Comparison of ENCODE assay signal across 23 cellular contexts in genomic region chr6:110345025-110345424, GRCh38. TPM values are rescaled to one million over a fixed set of nuclear protein-coding genes. Genes with fewer than 3 reads are reported as not detected.
"Had no signal": no experiment of that assay in that cellular context is flagged by ENCODE, and none has a peak within 500 bp of the region (broad histone marks: within the 10 kb centered on the region; RNA-seq: fewer than 3 reads in every experiment).

No MANE protein-coding gene starts in this region.

- H3K9me3 Mint-ChIP-seq: naive thymus-derived CD4-positive, alpha-beta T cell; stimulated activated effector memory CD8-positive, alpha-beta T cell treated with anti-CD3 and anti-CD28 coated beads, Interleukin-12 subunit alpha, Interleukin-12 subunit beta, amount 100 ng/mL, for 72 hours; stimulated activated naive CD8-positive, alpha-beta T cell treated with anti-CD3 and anti-CD28 coated beads, Interleukin-15, amount 100 ng/mL, for 72 hours had no signal

- DNase-seq: dorsolateral prefrontal cortex; effector CD8-positive, alpha-beta T cell; foreskin melanocyte; head of caudate nucleus; kidney; left colon; left ventricle myocardium superior; mesenchymal stem cell; naive thymus-derived CD4-positive, alpha-beta T cell; psoas muscle; retina; right lobe of liver; stimulated activated CD4-positive, alpha-beta T cell treated with anti-CD3 and anti-CD28 coated beads, Interleukin-4, amount 100 ng/mL, for 1 hour; stimulated activated CD8-positive, alpha-beta memory T cell treated with anti-CD3 and anti-CD28 coated beads, Interleukin-4, amount 100 ng/mL, for 48 hours; stimulated activated naive CD8-positive, alpha-beta T cell treated with anti-CD3 and anti-CD28 coated beads, Interleukin-15, amount 100 ng/mL, for 72 hours; testis; upper lobe of right lung had no signal

- FAIRE-seq: kidney had no signal

- H3K27me3 ChIP-seq: dorsolateral prefrontal cortex, hepatocyte, right lobe of liver, testis, tibial nerve, upper lobe of right lung, vagina had no signal

- H2AFZ ChIP-seq: hepatocyte had no signal

- H3K36me3 ChIP-seq: neutrophil, right lobe of liver, tibial nerve, upper lobe of right lung, vagina had no signal

- H3K9me3 ChIP-seq: neutrophil, psoas muscle, right lobe of liver, testis, tibial nerve, upper lobe of right lung, vagina had no signal

- H3K4me1 ChIP-seq: psoas muscle, right lobe of liver, tibial nerve, upper lobe of right lung, vagina had no signal

- H3K27ac ChIP-seq: dorsolateral prefrontal cortex, hepatocyte, neutrophil, psoas muscle, right lobe of liver, testis, tibial nerve, upper lobe of right lung, vagina had no signal

- H3K4me2 ChIP-seq: hepatocyte had no signal

- H3K4me1 Mint-ChIP-seq: naive thymus-derived CD4-positive, alpha-beta T cell; stimulated activated effector memory CD8-positive, alpha-beta T cell treated with anti-CD3 and anti-CD28 coated beads, Interleukin-12 subunit alpha, Interleukin-12 subunit beta, amount 100 ng/mL, for 72 hours; stimulated activated naive CD8-positive, alpha-beta T cell treated with anti-CD3 and anti-CD28 coated beads, Interleukin-15, amount 100 ng/mL, for 72 hours had no signal

- ATAC-seq: left colon; left ventricle myocardium superior; naive thymus-derived CD4-positive, alpha-beta T cell; psoas muscle; right lobe of liver; stimulated activated effector memory CD8-positive, alpha-beta T cell treated with anti-CD3 and anti-CD28 coated beads, Interleukin-12 subunit alpha, Interleukin-12 subunit beta, amount 100 ng/mL, for 72 hours; stimulated activated naive CD8-positive, alpha-beta T cell treated with anti-CD3 and anti-CD28 coated beads, Interleukin-15, amount 100 ng/mL, for 72 hours; upper lobe of right lung had no signal

- H3K27ac Mint-ChIP-seq: naive thymus-derived CD4-positive, alpha-beta T cell; stimulated activated effector memory CD8-positive, alpha-beta T cell treated with anti-CD3 and anti-CD28 coated beads, Interleukin-12 subunit alpha, Interleukin-12 subunit beta, amount 100 ng/mL, for 72 hours; stimulated activated naive CD8-positive, alpha-beta T cell treated with anti-CD3 and anti-CD28 coated beads, Interleukin-15, amount 100 ng/mL, for 72 hours had no signal

- H3K36me3 Mint-ChIP-seq: naive thymus-derived CD4-positive, alpha-beta T cell; stimulated activated effector memory CD8-positive, alpha-beta T cell treated with anti-CD3 and anti-CD28 coated beads, Interleukin-12 subunit alpha, Interleukin-12 subunit beta, amount 100 ng/mL, for 72 hours had no signal

- H3K4me3 Mint-ChIP-seq: naive thymus-derived CD4-positive, alpha-beta T cell; stimulated activated effector memory CD8-positive, alpha-beta T cell treated with anti-CD3 and anti-CD28 coated beads, Interleukin-12 subunit alpha, Interleukin-12 subunit beta, amount 100 ng/mL, for 72 hours; stimulated activated naive CD8-positive, alpha-beta T cell treated with anti-CD3 and anti-CD28 coated beads, Interleukin-15, amount 100 ng/mL, for 72 hours had no signal

- H3K27me3 Mint-ChIP-seq: stimulated activated naive CD8-positive, alpha-beta T cell treated with anti-CD3 and anti-CD28 coated beads, Interleukin-15, amount 100 ng/mL, for 72 hours had no signal

- H3K4me3 ChIP-seq: dorsolateral prefrontal cortex, hepatocyte, lung, psoas muscle, right lobe of liver, testis, tibial nerve, upper lobe of right lung, vagina had no signal

RNA-seq across cellular contexts. Expression of gene METTL24, which starts 13.1 kb away (rescaled TPM):
- total RNA-seq: psoas muscle had no signal
